ENCODE assay signal across 11 cellular contexts in the genomic region with DNA sequence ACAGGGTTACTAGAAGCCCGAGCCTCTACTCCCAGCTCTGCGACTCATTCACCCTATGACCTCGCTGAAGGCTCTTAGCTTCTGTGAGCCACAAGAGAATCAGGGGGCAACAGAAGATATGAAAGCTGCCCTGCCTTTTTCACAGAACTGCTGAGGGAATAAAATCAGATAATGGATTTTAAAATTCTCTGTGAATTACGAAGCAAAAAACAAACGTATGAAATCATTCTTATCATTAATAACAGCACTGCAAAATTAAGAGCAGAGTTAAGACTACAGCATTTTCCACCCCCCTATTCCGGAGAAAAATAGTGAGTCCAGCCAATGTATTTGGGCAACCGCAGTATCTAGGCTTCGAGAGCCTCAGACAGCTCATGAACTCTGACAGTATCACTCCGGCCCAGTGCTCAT. TPM values are rescaled to one million over a fixed set of nuclear protein-coding genes. Genes with fewer than 3 reads are reported as not detected.
A peak's percentile ranks its signal among the peaks of the same experiment; 100 is the strongest.
DNase-seq lines count a peak whose midpoint lies in the region; ATAC-seq and TF ChIP-seq lines count a peak whose summit lies in the region.
"Had no signal": no experiment of that assay in that cellular context is flagged by ENCODE, and none has a peak within 500 bp of the region (broad histone marks: within the 10 kb centered on the region; RNA-seq: fewer than 3 reads in every experiment).

No MANE protein-coding gene starts in this region.

- H3K9ac ChIP-seq in GM23248 (peak overlapping the region; percentile 72), adipocyte (ENCODE audit: low read length) (peak overlapping the region; percentile 88)

- H3K27me3 Mint-ChIP-seq in glutamatergic neuron (ENCODE audit: unreplicated experiment): peaks cover 43% of the 10 kb centered on the region
- peaks cover 2% of the 10 kb centered on the region for H3K27me3 Mint-ChIP-seq in activated CD8-positive, alpha-beta T cell treated with anti-CD3 and anti-CD28 coated beads for 36 hours
- H3K27me3 Mint-ChIP-seq: central memory CD8-positive, alpha-beta T cell had no signal

- H3K4me3 ChIP-seq in GM23248 (peak overlapping the region; percentile 56), adipocyte (ENCODE audit: low read length) (peak overlapping the region; percentile 78)

- peaks cover 94% of the 10 kb centered on the region for H3F3A ChIP-seq in GM23248 (ENCODE audit: insufficient read depth)

- H3K4me2 ChIP-seq in GM23248 (ENCODE audit: unreplicated experiment): peak overlapping the region; percentile 81

- TF ChIP-seq CTCF in glutamatergic neuron (IDR thresholded peaks at IDR 0.05; ENCODE audit: partially characterized antibody, unreplicated experiment): no peak
- no peak for TF ChIP-seq CTCF in activated CD8-positive, alpha-beta T cell treated with anti-CD3 and anti-CD28 coated beads for 36 hours (IDR thresholded peaks at IDR 0.05)

- H3K79me2 ChIP-seq in GM23248 (ENCODE audit: insufficient read depth): peaks cover 89% of the 10 kb centered on the region

- H3K9me2 ChIP-seq in GM23248 (ENCODE audit: insufficient read depth): no peaks in the 10 kb centered on the region

- H3K27me3 ChIP-seq in GM23248 (replicated peaks; ENCODE audit: insufficient read depth): no peaks in the 10 kb centered on the region
- no peaks in the 10 kb centered on the region for H3K27me3 ChIP-seq in adipocyte (replicated peaks; ENCODE audit: control insufficient read depth, insufficient read depth, low read length)

- peaks cover 84% of the 10 kb centered on the region for H3K4me1 Mint-ChIP-seq in glutamatergic neuron (ENCODE audit: low read depth, unreplicated experiment)
- H3K4me1 Mint-ChIP-seq in activated CD8-positive, alpha-beta T cell treated with anti-CD3 and anti-CD28 coated beads for 36 hours (ENCODE audit: low read depth): peaks cover 34% of the 10 kb centered on the region

- H4K20me1 ChIP-seq in GM23248 (ENCODE audit: insufficient read depth): no peaks in the 10 kb centered on the region

- no peak overlapping the region for H2AFZ ChIP-seq in GM23248

- peaks cover 85% of the 10 kb centered on the region for H3K4me1 ChIP-seq in GM23248 (ENCODE audit: insufficient read depth)
- H3K4me1 ChIP-seq in adipocyte (ENCODE audit: control insufficient read depth, insufficient read depth, low read length): peaks cover 86% of the 10 kb centered on the region

- ATAC-seq in sciatic nerve (peak; percentile 17), GM21737 (IDR thresholded peaks at IDR 0.05; ENCODE audit: unreplicated experiment) (no peak)
- ATAC-seq in activated CD8-positive, alpha-beta T cell treated with anti-CD3 and anti-CD28 coated beads for 36 hours: no peak
- ATAC-seq: HCT116 had no signal

- H3K27ac ChIP-seq in GM23248: peak overlapping the region; percentile 91
- H3K27ac ChIP-seq: C4-2B had no signal

- H3K27ac Mint-ChIP-seq in glutamatergic neuron (ENCODE audit: unreplicated experiment): peak overlapping the region; percentile 100
- no peak overlapping the region for H3K27ac Mint-ChIP-seq in activated CD8-positive, alpha-beta T cell treated with anti-CD3 and anti-CD28 coated beads for 36 hours

- POLR2A ChIA-PET in activated CD8-positive, alpha-beta T cell treated with anti-CD3 and anti-CD28 coated beads for 36 hours (lab: Charles Lee): interaction anchor here (0.8 kb wide), 1 partner anchor 30 kb away, joined by 3 read pairs; no protein-coding TSS in a partner anchor

- CTCF ChIA-PET in activated CD8-positive, alpha-beta T cell treated with anti-CD3 and anti-CD28 coated beads for 36 hours (lab: Charles Lee): interaction anchor here (1.5 kb wide), 1 partner anchor 30 kb away, joined by 4 read pairs; no protein-coding TSS in a partner anchor

- in situ Hi-C loops in GM23248 (cut with MboI): no loop called here

- H3K36me3 ChIP-seq in GM23248 (ENCODE audit: low read depth) (no peaks in the 10 kb centered on the region), adipocyte (ENCODE audit: control insufficient read depth, insufficient read depth, low read length, severe bottlenecking) (no peaks in the 10 kb centered on the region)

- H3K4me3 Mint-ChIP-seq in glutamatergic neuron (ENCODE audit: unreplicated experiment): peak overlapping the region; percentile 94
- no peak overlapping the region for H3K4me3 Mint-ChIP-seq in activated CD8-positive, alpha-beta T cell treated with anti-CD3 and anti-CD28 coated beads for 36 hours
- H3K4me3 Mint-ChIP-seq: central memory CD8-positive, alpha-beta T cell had no signal

- H3K9me3 ChIP-seq in GM23248 (ENCODE audit: low read depth) (no peaks in the 10 kb centered on the region), adipocyte (ENCODE audit: control insufficient read depth, low read length) (no peaks in the 10 kb centered on the region)

- intact Hi-C loops in sciatic nerve (cut with DNase I): no loop called here
- intact Hi-C loops in activated CD8-positive, alpha-beta T cell treated with anti-CD3 and anti-CD28 coated beads for 36 hours (cut with micrococcal nuclease): no loop called here

- DNase-seq in GM23248 (peak; percentile 55), adipocyte (ENCODE audit: low read depth) (no peak), glutamatergic neuron (no peak), sciatic nerve (ENCODE audit: low spot score) (no peak), DMS53 treated with DMSO at 0.1 percent for 48 hours (lab: John Stamatoyannopoulos, UW; ENCODE audit: unreplicated experiment) (no peak), NCI-H526 (lab: John Stamatoyannopoulos, UW) (no peak)
- DNase-seq in activated CD8-positive, alpha-beta T cell treated with anti-CD3 and anti-CD28 coated beads for 36 hours: no peak

- WGBS in GM23248 (ENCODE audit: low coverage in 1 of 2, low lambda C conversion rate in 2 of 2, missing lambda C conversion rate in 2 of 2), 2 experiments: 6 to 13% methylated on average over 9 of the region's 9 CpGs

- H3K9me3 Mint-ChIP-seq in glutamatergic neuron (ENCODE audit: unreplicated experiment): peaks cover 57% of the 10 kb centered on the region
- no peaks in the 10 kb centered on the region for H3K9me3 Mint-ChIP-seq in activated CD8-positive, alpha-beta T cell treated with anti-CD3 and anti-CD28 coated beads for 36 hours
- H3K9me3 Mint-ChIP-seq: central memory CD8-positive, alpha-beta T cell had no signal

- peaks cover 2% of the 10 kb centered on the region for H3K36me3 Mint-ChIP-seq in glutamatergic neuron (ENCODE audit: unreplicated experiment)
- peaks cover 3% of the 10 kb centered on the region for H3K36me3 Mint-ChIP-seq in activated CD8-positive, alpha-beta T cell treated with anti-CD3 and anti-CD28 coated beads for 36 hours (ENCODE audit: low read depth)

RNA-seq across cellular contexts. Expression of gene AFAP1, which starts 33.5 kb away (rescaled TPM):
- total RNA-seq in GM23248 (2014; rRNA removed; shearing (Covaris generic)): 103 and 152 TPM in 2 replicates
- polyA plus RNA-seq in GM23248 (2016; fragmentation: Nextera tagmentation; extraction: Ambion mirVana): 52.0 and 54.4 TPM in 2 replicates
- total RNA-seq in glutamatergic neuron (ENCODE audit: unreplicated experiment) (528 TPM), sciatic nerve (64.5 TPM)
- total RNA-seq in activated CD8-positive, alpha-beta T cell treated with anti-CD3 and anti-CD28 coated beads for 36 hours: 10 to 100 TPM; 25.5 to 26.5 TPM
